In the genomic region with DNA sequence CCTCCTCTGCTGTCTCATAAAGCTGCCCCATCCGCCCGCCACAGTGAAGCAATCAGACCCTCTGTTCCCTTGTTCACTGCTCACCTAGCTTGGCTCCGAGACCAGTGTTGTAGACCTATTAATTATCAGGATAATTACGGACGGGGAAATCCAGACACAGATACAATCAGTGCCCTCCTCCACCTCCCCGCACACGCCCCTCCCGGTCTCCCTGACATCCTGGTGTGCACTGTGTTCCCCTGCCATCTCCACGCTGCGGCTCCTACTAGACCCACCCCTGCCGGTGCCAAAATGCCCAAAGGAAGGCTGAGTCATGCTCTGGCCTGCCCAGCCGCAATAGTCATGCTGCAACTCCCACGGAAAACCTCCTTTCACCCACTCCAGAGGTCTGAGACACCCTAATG, we compare ENCODE assay signal across 12 cellular contexts.
DNase-seq lines count a peak whose midpoint lies in the region; ATAC-seq and TF ChIP-seq lines count a peak whose summit lies in the region.
"Had no signal": no experiment of that assay in that cellular context is flagged by ENCODE, and none has a peak within 500 bp of the region (broad histone marks: within the 10 kb centered on the region; RNA-seq: fewer than 3 reads in every experiment).

No MANE protein-coding gene starts in this region.

- no peaks in the 10 kb centered on the region for H4K20me1 ChIP-seq in hepatocyte (ENCODE audit: insufficient read depth, poor library complexity, severe bottlenecking)

- H3K27ac ChIP-seq in ACC112 (ENCODE audit: low read depth, low read length) = peak overlapping the region; percentile 11; the same call in 1 of the 2 replicates
- H3K27ac ChIP-seq in hepatocyte = no peak overlapping the region
- H3K27ac ChIP-seq: SJSA1, vagina had no signal

- H2AFZ ChIP-seq in ACC112 (ENCODE audit: low read length, unreplicated experiment) (peak overlapping the region; percentile 19), hepatocyte (no peak overlapping the region)

- DNase-seq in HT1080 (ENCODE audit: low read depth) (peak; percentile 67), UCSD-AML1 (lab: John Stamatoyannopoulos, UW; ENCODE audit: unreplicated experiment) (peak; percentile 58), islet precursor cell (peak; percentile 94), T-helper 2 cell (no peak), hepatocyte (ENCODE audit: low spot score) (no peak)
- DNase-seq in activated T-cell treated with anti-CD3 and anti-CD28 coated beads, Interleukin-2, amount 50 U/mL, for 24 hours = no peak
- DNase-seq: activated T-cell treated with anti-CD3 and anti-CD28 coated beads, Interleukin-2, amount 50 U/mL, for 4 hours had no signal

- peaks cover 38% of the 10 kb centered on the region for H3K4me1 ChIP-seq in ACC112 (ENCODE audit: control insufficient read depth, insufficient read depth, low read length, unreplicated experiment)
- peaks cover 11% of the 10 kb centered on the region for H3K4me1 ChIP-seq in hepatocyte (ENCODE audit: insufficient read depth)

- no peak overlapping the region for H3K4me2 ChIP-seq in hepatocyte

- no peaks in the 10 kb centered on the region for H3K9me3 Mint-ChIP-seq in activated T-cell treated with anti-CD3 and anti-CD28 coated beads, Interleukin-2, amount 50 U/mL, for 24 hours
- H3K9me3 Mint-ChIP-seq: activated T-cell treated with anti-CD3 and anti-CD28 coated beads, Interleukin-2, amount 50 U/mL, for 4 hours had no signal

- TF ChIP-seq CTCF in hepatocyte (IDR thresholded peaks at IDR 0.05; ENCODE audit: poor library complexity) = no peak

- no peaks in the 10 kb centered on the region for H3K27me3 ChIP-seq in ACC112 (ENCODE audit: insufficient read depth, low read length)
- peaks cover 17% of the 10 kb centered on the region for H3K27me3 ChIP-seq in hepatocyte
- H3K27me3 ChIP-seq: SJSA1, vagina had no signal

- no peak for ATAC-seq in GM21381 (IDR thresholded peaks at IDR 0.05; ENCODE audit: unreplicated experiment)
- ATAC-seq: activated T-cell treated with anti-CD3 and anti-CD28 coated beads, Interleukin-2, amount 50 U/mL, for 4 hours had no signal

- WGBS in hepatocyte (ENCODE audit: low lambda C conversion rate, missing lambda C conversion rate) = 67% methylated on average over 13 of the region's 13 CpGs

- H3K36me3 ChIP-seq in ACC112 (ENCODE audit: insufficient read depth, low read length) = no peaks in the 10 kb centered on the region
- H3K36me3 ChIP-seq in hepatocyte (replicated peaks; ENCODE audit: insufficient read depth, low read depth) = no peaks in the 10 kb centered on the region
- H3K36me3 ChIP-seq: SJSA1, vagina had no signal

- H3K9me3 ChIP-seq in hepatocyte (ENCODE audit: low read depth) = no peaks in the 10 kb centered on the region
- H3K9me3 ChIP-seq: SJSA1, vagina had no signal

- peaks cover 37% of the 10 kb centered on the region for H3K27me3 Mint-ChIP-seq in activated T-cell treated with anti-CD3 and anti-CD28 coated beads, Interleukin-2, amount 50 U/mL, for 24 hours

- no peaks in the 10 kb centered on the region for H3K36me3 Mint-ChIP-seq in activated T-cell treated with anti-CD3 and anti-CD28 coated beads, Interleukin-2, amount 50 U/mL, for 24 hours (ENCODE audit: low read depth)
- H3K36me3 Mint-ChIP-seq: CD14-positive monocyte had no signal

- no peaks in the 10 kb centered on the region for H3K9me2 ChIP-seq in hepatocyte (replicated peaks; ENCODE audit: insufficient read depth)

- no peak overlapping the region for H3K4me3 Mint-ChIP-seq in activated T-cell treated with anti-CD3 and anti-CD28 coated beads, Interleukin-2, amount 50 U/mL, for 24 hours
- H3K4me3 Mint-ChIP-seq: activated T-cell treated with anti-CD3 and anti-CD28 coated beads, Interleukin-2, amount 50 U/mL, for 4 hours had no signal

- no peak overlapping the region for H3K4me3 ChIP-seq in ACC112 (ENCODE audit: low read depth, low read length)
- H3K4me3 ChIP-seq in hepatocyte = no peak overlapping the region
- H3K4me3 ChIP-seq: SJSA1, vagina had no signal

- H3K4me1 Mint-ChIP-seq in activated T-cell treated with anti-CD3 and anti-CD28 coated beads, Interleukin-2, amount 50 U/mL, for 24 hours (ENCODE audit: low read depth) = no peaks in the 10 kb centered on the region

- H3K27ac Mint-ChIP-seq in activated T-cell treated with anti-CD3 and anti-CD28 coated beads, Interleukin-2, amount 50 U/mL, for 24 hours = no peak overlapping the region
- H3K27ac Mint-ChIP-seq: CD14-positive monocyte had no signal

- H3K79me2 ChIP-seq in ACC112 (ENCODE audit: control insufficient read depth, insufficient read depth, low read length, unreplicated experiment) (no peaks in the 10 kb centered on the region), hepatocyte (no peaks in the 10 kb centered on the region)

Comparison
In these comparisons a context has a peak if more than half of its experiments do, and no peak if none do; other contexts are left out.
1. DNase-seq: peak in HT1080 (single experiment), UCSD-AML1 (single experiment) and islet precursor cell (single experiment); none in T-helper 2 cell (0 of 5), hepatocyte (single experiment) and activated T-cell treated with anti-CD3 and anti-CD28 coated beads, Interleukin-2, amount 50 U/mL, for 24 hours (single experiment).